ENCODE assay signal across 8 cellular contexts in genomic region chr5:52786937-52787599, GRCh38. TPM values are rescaled to one million over a fixed set of nuclear protein-coding genes. Genes with fewer than 3 reads are reported as not detected.
DNase-seq lines count a peak whose midpoint lies in the region; ATAC-seq and TF ChIP-seq lines count a peak whose summit lies in the region.

No MANE protein-coding gene starts in this region.

- H3K4me2 ChIP-seq in OCI-LY7 (ENCODE audit: low read length) (no peak overlapping the region), mammary epithelial cell (ENCODE audit: insufficient read depth, low read depth, low read length) (peak overlapping the region; percentile 86)

- dilution Hi-C loops in mammary epithelial cell (cut with HindIII; ENCODE audit: low sequenced_read_pairs) = no loop called here

- BruUV-seq in OCI-LY7 (replicated peaks; lab: Mats Ljungman, UMichigan) = no TSS peak
- no TSS peak for BruUV-seq in mammary epithelial cell (replicated peaks; lab: Mats Ljungman, UMichigan)

- ATAC-seq in GM21619 (IDR thresholded peaks at IDR 0.05; ENCODE audit: unreplicated experiment) (peak; percentile 40), right lobe of liver (peak; percentile 49 to 72 (median 57)), upper lobe of left lung (ENCODE audit: low FRiP score in 2 of 2) (peak; percentile 28 to 65)

- H3K27me3 ChIP-seq in mammary epithelial cell (ENCODE audit: insufficient read depth, low read length) (no peaks in the 10 kb centered on the region), right lobe of liver (no peaks in the 10 kb centered on the region), upper lobe of left lung (no peaks in the 10 kb centered on the region)

- in situ Hi-C loops in mammary epithelial cell (cut with MboI; ENCODE audit: low sequenced_read_pairs in 2 of 2) = loop anchor here in 1 of 2 donors (10.0 kb wide), 1 partner anchor 138 kb away; no protein-coding TSS in a partner anchor

- peak; percentile 6 for DNase-seq in COLO668 (lab: John Stamatoyannopoulos, UW; ENCODE audit: unreplicated experiment)
- DNase-seq in OCI-LY7 (ENCODE audit: low spot score) = peak; percentile 23
- peak; percentile 65 for DNase-seq in mammary epithelial cell
- peak; percentile 33 to 73 (median 66) for DNase-seq in right lobe of liver
- peak in 1 of 2 donors; percentile 61 for DNase-seq in upper lobe of left lung
- no peak for DNase-seq in NCI-H2171 treated with DMSO at 0.1 percent for 48 hours (lab: John Stamatoyannopoulos, UW)
- DNase-seq in NCI-H510A (lab: John Stamatoyannopoulos, UW) = no peak

- WGBS in mammary epithelial cell (ENCODE audit: low coverage, missing lambda C conversion rate) = 2% methylated on average over 10 of the region's 11 CpGs
- WGBS in right lobe of liver (ENCODE audit: insufficient coverage, low coverage, low lambda C conversion rate, missing lambda C conversion rate) = 1% methylated on average over 11 of the region's 11 CpGs
- 2% methylated on average over 11 of the region's 11 CpGs for WGBS in upper lobe of left lung, 2 donors

- TF ChIP-seq POLR2A in right lobe of liver (IDR thresholded peaks at IDR 0.05) (no peak), upper lobe of left lung (IDR thresholded peaks at IDR 0.05) (no peak)

- H3K9me3 ChIP-seq in OCI-LY7 (ENCODE audit: low read length) (no peaks in the 10 kb centered on the region), mammary epithelial cell (replicated peaks; ENCODE audit: insufficient read depth, low read length) (no peaks in the 10 kb centered on the region), right lobe of liver (no peaks in the 10 kb centered on the region), upper lobe of left lung (no peaks in the 10 kb centered on the region)

- H3K79me2 ChIP-seq in OCI-LY7 (ENCODE audit: insufficient read depth, low read depth, low read length) = no peaks in the 10 kb centered on the region
- peaks cover 15% of the 10 kb centered on the region for H3K79me2 ChIP-seq in mammary epithelial cell (ENCODE audit: insufficient read depth, low read length)

- H2AFZ ChIP-seq in OCI-LY7 (ENCODE audit: low read length) = no peak overlapping the region
- peak overlapping the region; percentile 96 for H2AFZ ChIP-seq in mammary epithelial cell (ENCODE audit: low read depth, low read length)

- TF ChIP-seq CTCF in OCI-LY7 (conservative IDR thresholded peaks at IDR 0.05; ENCODE audit: low read length) (peak; percentile 65), mammary epithelial cell (conservative IDR thresholded peaks at IDR 0.05 in 1 of 2, IDR thresholded peaks at IDR 0.05 in 1 of 2; ENCODE audit: extremely low read depth in 1 of 2, insufficient read depth in 1 of 2, low read depth in 1 of 2, low read length in 2 of 2) (peak; percentile 25 to 77), right lobe of liver (IDR thresholded peaks at IDR 0.05) (peak; percentile 39 to 69 (median 58)), upper lobe of left lung (IDR thresholded peaks at IDR 0.05) (peak in 2 of 6 experiments; percentile 27 to 40)

- intact Hi-C loops in OCI-LY7 (cut with micrococcal nuclease; ENCODE audit: unreplicated experiment) = loop anchor here (1.0 kb wide), 1 partner anchor 128 kb away; no protein-coding TSS in a partner anchor
- intact Hi-C loops in mammary epithelial cell (cut with micrococcal nuclease) = loop anchor here (1.0 to 5.0 kb wide), 5 partner anchors 13 to 309 kb away; no protein-coding TSS in a partner anchor
- intact Hi-C loops in right lobe of liver (cut with DNase I) = loop anchor here (10.0 kb wide), 2 partner anchors 108 to 128 kb away; no protein-coding TSS in a partner anchor

- POLR2A ChIA-PET in OCI-LY7 (lab: Charles Lee) = no interaction called here

- CTCF ChIA-PET in OCI-LY7 (lab: Charles Lee; ENCODE audit: unreplicated experiment) = no interaction called here
- CTCF ChIA-PET in mammary epithelial cell (lab: Charles Lee; ENCODE audit: low non-redundant PET) = interaction anchor here (0.7 to 0.9 kb wide), 2 partner anchors 128 to 204 kb away, joined by 4 read pairs; no protein-coding TSS in a partner anchor

- H3K4me1 ChIP-seq in OCI-LY7 (ENCODE audit: insufficient read depth, low read length, poor library complexity, severe bottlenecking) (no peaks in the 10 kb centered on the region), mammary epithelial cell (ENCODE audit: insufficient read depth, low read length) (peaks cover 21% of the 10 kb centered on the region), right lobe of liver (peaks cover 0 to 35% (median 9%) of the 10 kb centered on the region in 4 donors), upper lobe of left lung (peaks cover 7 to 18% (median 11%) of the 10 kb centered on the region in 4 donors)

- H3K36me3 ChIP-seq in OCI-LY7 (ENCODE audit: insufficient read depth, low read length) (no peaks in the 10 kb centered on the region), mammary epithelial cell (ENCODE audit: insufficient read depth, low read length) (no peaks in the 10 kb centered on the region), right lobe of liver (no peaks in the 10 kb centered on the region), upper lobe of left lung (no peaks in the 10 kb centered on the region)

- H3K4me3 ChIP-seq in OCI-LY7 (ENCODE audit: low read depth, low read length, poor library complexity, severe bottlenecking) (no peak overlapping the region), mammary epithelial cell (replicated peaks in 1 of 3; ENCODE audit: insufficient read depth in 1 of 3, low read depth in 2 of 3, low read length in 3 of 3) (peak overlapping the region; percentile 42 to 72 (median 69)), right lobe of liver (peak overlapping the region; percentile 58 to 67 (median 65)), upper lobe of left lung (peak overlapping the region; percentile 51 to 81 (median 61))

- no peak overlapping the region for H3K9ac ChIP-seq in mammary epithelial cell (ENCODE audit: insufficient read depth, low read length)

- no peaks in the 10 kb centered on the region for H4K20me1 ChIP-seq in OCI-LY7 (ENCODE audit: insufficient read depth, low read length)
- no peaks in the 10 kb centered on the region for H4K20me1 ChIP-seq in mammary epithelial cell (ENCODE audit: insufficient read depth, low read length)

- H3K27ac ChIP-seq in OCI-LY7 (ENCODE audit: low read depth, low read length, poor library complexity, severe bottlenecking) (no peak overlapping the region), mammary epithelial cell (ENCODE audit: insufficient read depth, low read depth, low read length) (no peak overlapping the region), right lobe of liver (peak overlapping the region; percentile 88 to 95 (median 92)), upper lobe of left lung (peak overlapping the region; percentile 88 to 94 (median 89))

- no peaks in the 10 kb centered on the region for H3K9me2 ChIP-seq in OCI-LY7 (ENCODE audit: insufficient read depth, low read length)

- no peak for TF ChIP-seq EP300 in upper lobe of left lung (IDR thresholded peaks at IDR 0.05)

RNA-seq across cellular contexts. Expression of gene ITGA1, which starts 0.6 kb away (rescaled TPM):
- not detected in 2 replicates for total RNA-seq in OCI-LY7 (2014; rRNA removed; shearing (Covaris generic))
- total RNA-seq in OCI-LY7 (2022) (not detected in 2 replicates), mammary epithelial cell (10 to 100 TPM in 1 of 2 donors, 1 to 10 TPM in 1; 2.7 to 14.6 TPM), right lobe of liver (100 to 1,000 TPM in 1 of 6 experiments, 10 to 100 TPM in 5; 66.5 to 116 (median 82.1) TPM), upper lobe of left lung (100 to 1,000 TPM in 1 of 6 donors, 10 to 100 TPM in 5; 19.9 to 134 (median 60.8) TPM)
- 3.9 TPM for polyA plus RNA-seq in mammary epithelial cell
- polyA minus RNA-seq in mammary epithelial cell = 3.5 TPM

RNA-seq across cellular contexts. Expression of gene PELO, which starts 0.6 kb away (rescaled TPM):
- total RNA-seq in OCI-LY7 (2014; rRNA removed; shearing (Covaris generic)) = 11.1 and 13.0 TPM in 2 replicates
- total RNA-seq in OCI-LY7 (2022) = 8.8 and 10.2 TPM in 2 replicates
- total RNA-seq in mammary epithelial cell = 10 to 100 TPM; 20.5 to 24.4 TPM
- polyA plus RNA-seq in mammary epithelial cell = 21.1 TPM
- polyA minus RNA-seq in mammary epithelial cell = 25.4 TPM
- 10 to 100 TPM; 14.6 to 24.6 (median 17.6) TPM for total RNA-seq in right lobe of liver
- 10 to 100 TPM; 15.0 to 42.3 (median 28.7) TPM for total RNA-seq in upper lobe of left lung

Comparison
In these comparisons a context has a peak if more than half of its experiments do, and no peak if none do; other contexts are left out.
1. DNase-seq: peak in COLO668 (single experiment), OCI-LY7 (single experiment), mammary epithelial cell (single experiment) and right lobe of liver (3 of 3); none in NCI-H2171 treated with DMSO at 0.1 percent for 48 hours (single experiment) and NCI-H510A (single experiment).
2. H3K27ac ChIP-seq: peak in right lobe of liver (3 of 3) and upper lobe of left lung (4 of 4); none in OCI-LY7 (single experiment) and mammary epithelial cell (single experiment).
3. Peak in every context shown above with its lines, with median percentiles within 50 percentile points of each other: ATAC-seq.